ENCODE assay signal across 8 cellular contexts in genomic region chr14:100303179-100303578, GRCh38. TPM values are rescaled to one million over a fixed set of nuclear protein-coding genes. Genes with fewer than 3 reads are reported as not detected.
A peak's percentile ranks its signal among the peaks of the same experiment; 100 is the strongest.
DNase-seq lines count a peak whose midpoint lies in the region; ATAC-seq and TF ChIP-seq lines count a peak whose summit lies in the region.

No MANE protein-coding gene starts in this region.

- no peaks in the 10 kb centered on the region for H3K9me3 ChIP-seq in CD4-positive, alpha-beta T cell (ENCODE audit: control insufficient read depth, low read length)
- H3K9me3 ChIP-seq in breast epithelium: no peaks in the 10 kb centered on the region
- H3K9me3 ChIP-seq in naive thymus-derived CD4-positive, alpha-beta T cell (ENCODE audit: control insufficient read depth in 2 of 3, low read length in 3 of 3): no peaks in the 10 kb centered on the region

- peak; percentile 48 for TF ChIP-seq CTCF in CD4-positive, alpha-beta T cell (IDR thresholded peaks at IDR 0.05)
- TF ChIP-seq CTCF in HFFc6 (IDR thresholded peaks at IDR 0.05): peak; percentile 81
- peak in 2 of 3 donors; percentile 24 to 33 for TF ChIP-seq CTCF in breast epithelium (IDR thresholded peaks at IDR 0.05)
- peak; percentile 54 for TF ChIP-seq CTCF in nephron progenitor cell (IDR thresholded peaks at IDR 0.05)

- no peak overlapping the region for H3K4me3 Mint-ChIP-seq in CD4-positive, alpha-beta T cell
- no peak overlapping the region for H3K4me3 Mint-ChIP-seq in HFFc6
- no peak overlapping the region for H3K4me3 Mint-ChIP-seq in nephron progenitor cell
- H3K4me3 Mint-ChIP-seq in naive thymus-derived CD4-positive, alpha-beta T cell: no peak overlapping the region
- H3K4me3 Mint-ChIP-seq in T-helper 2 cell treated with Interferon-gamma antibody and Interleukin-4, amounts not matched to agents 5 μg/mL and 100 μg/mL, for 36 hours: no peak overlapping the region

- POLR2A ChIA-PET in CD4-positive, alpha-beta T cell (lab: Charles Lee): no interaction called here
- POLR2A ChIA-PET in naive thymus-derived CD4-positive, alpha-beta T cell (lab: Charles Lee): no interaction called here

- CTCF ChIA-PET in CD4-positive, alpha-beta T cell (lab: Charles Lee): interaction anchor here (0.8 to 1.7 kb wide), 3 partner anchors 14 to 27 kb away, joined by 3 to 5 read pairs (median 3); no protein-coding TSS in a partner anchor
- CTCF ChIA-PET in naive thymus-derived CD4-positive, alpha-beta T cell (lab: Charles Lee): interaction anchor here (0.7 kb wide), 1 partner anchor 9 kb away, joined by 4 read pairs; no protein-coding TSS in a partner anchor

- H3K4me1 ChIP-seq in breast epithelium: peaks cover 0 to 23% of the 10 kb centered on the region in 2 donors
- peaks cover 4 to 7% of the 10 kb centered on the region in 2 donors for H3K4me1 ChIP-seq in naive thymus-derived CD4-positive, alpha-beta T cell (ENCODE audit: control insufficient read depth in 2 of 2, insufficient read depth in 2 of 2, low read length in 2 of 2)

- H3K4me3 ChIP-seq in breast epithelium: peak overlapping the region in 1 of 3 donors; percentile 6
- H3K4me3 ChIP-seq in naive thymus-derived CD4-positive, alpha-beta T cell (ENCODE audit: low read length): no peak overlapping the region

- no peak overlapping the region for H3K27ac ChIP-seq in CD4-positive, alpha-beta T cell (ENCODE audit: low read depth, low read length)
- H3K27ac ChIP-seq in breast epithelium: peak overlapping the region; percentile 62 to 90
- H3K27ac ChIP-seq in naive thymus-derived CD4-positive, alpha-beta T cell (ENCODE audit: low read depth, low read length): no peak overlapping the region

- no peak for ATAC-seq in CD4-positive, alpha-beta T cell (ENCODE audit: poor library complexity)
- ATAC-seq in naive thymus-derived CD4-positive, alpha-beta T cell: no peak

- peaks cover 9% of the 10 kb centered on the region for H3K4me1 Mint-ChIP-seq in CD4-positive, alpha-beta T cell (ENCODE audit: low read depth)
- H3K4me1 Mint-ChIP-seq in HFFc6 (ENCODE audit: low read depth) (peaks cover 19% of the 10 kb centered on the region), nephron progenitor cell (peaks cover 49% of the 10 kb centered on the region)
- H3K4me1 Mint-ChIP-seq in naive thymus-derived CD4-positive, alpha-beta T cell: peaks cover 0 to 22% (median 10%) of the 10 kb centered on the region in 7 donors
- H3K4me1 Mint-ChIP-seq in T-helper 2 cell treated with Interferon-gamma antibody and Interleukin-4, amounts not matched to agents 5 μg/mL and 100 μg/mL, for 36 hours (ENCODE audit: low read depth): peaks cover 22% of the 10 kb centered on the region

- peaks cover 6% of the 10 kb centered on the region for H3K27me3 ChIP-seq in CD4-positive, alpha-beta T cell (ENCODE audit: control insufficient read depth, insufficient read depth, low read length)
- H3K27me3 ChIP-seq in breast epithelium: no peaks in the 10 kb centered on the region
- H3K27me3 ChIP-seq in naive thymus-derived CD4-positive, alpha-beta T cell (ENCODE audit: control insufficient read depth in 2 of 2, insufficient read depth in 2 of 2, low read length in 2 of 2): no peaks in the 10 kb centered on the region

- no peaks in the 10 kb centered on the region for H3K36me3 ChIP-seq in breast epithelium
- H3K36me3 ChIP-seq in naive thymus-derived CD4-positive, alpha-beta T cell (ENCODE audit: control insufficient read depth in 2 of 3, insufficient read depth in 3 of 3, low read length in 3 of 3): no peaks in the 10 kb centered on the region

- DNase-seq in CD4-positive, alpha-beta T cell: no peak
- DNase-seq in HFFc6 (no peak), breast epithelium (ENCODE audit: low spot score in 2 of 2) (no peak), nephron progenitor cell (no peak), pons (ENCODE audit: low spot score) (no peak)
- DNase-seq in naive thymus-derived CD4-positive, alpha-beta T cell: no peak
- DNase-seq in T-helper 2 cell treated with Interferon-gamma antibody and Interleukin-4, amounts not matched to agents 5 μg/mL and 100 μg/mL, for 36 hours (ENCODE audit: low spot score): no peak
- DNase-seq in effector CD4-positive, alpha-beta T cell: no peak

- H3K36me3 Mint-ChIP-seq in CD4-positive, alpha-beta T cell (ENCODE audit: low read depth): no peaks in the 10 kb centered on the region
- no peaks in the 10 kb centered on the region for H3K36me3 Mint-ChIP-seq in HFFc6 (ENCODE audit: low read depth)
- peaks cover 24% of the 10 kb centered on the region for H3K36me3 Mint-ChIP-seq in nephron progenitor cell (ENCODE audit: low read depth)
- H3K36me3 Mint-ChIP-seq in naive thymus-derived CD4-positive, alpha-beta T cell: no peaks in the 10 kb centered on the region
- H3K36me3 Mint-ChIP-seq in T-helper 2 cell treated with Interferon-gamma antibody and Interleukin-4, amounts not matched to agents 5 μg/mL and 100 μg/mL, for 36 hours (ENCODE audit: low read depth): no peaks in the 10 kb centered on the region

- peaks cover 10% of the 10 kb centered on the region for H3K27me3 Mint-ChIP-seq in CD4-positive, alpha-beta T cell
- H3K27me3 Mint-ChIP-seq in HFFc6 (ENCODE audit: insufficient read depth) (peaks cover 7% of the 10 kb centered on the region), nephron progenitor cell (ENCODE audit: low read depth, poor library complexity) (peaks cover 3% of the 10 kb centered on the region)
- peaks cover 0 to 27% (median 0%) of the 10 kb centered on the region in 5 donors for H3K27me3 Mint-ChIP-seq in naive thymus-derived CD4-positive, alpha-beta T cell
- H3K27me3 Mint-ChIP-seq in T-helper 2 cell treated with Interferon-gamma antibody and Interleukin-4, amounts not matched to agents 5 μg/mL and 100 μg/mL, for 36 hours (ENCODE audit: low read depth): peaks cover 16% of the 10 kb centered on the region

- H3K27ac Mint-ChIP-seq in CD4-positive, alpha-beta T cell: no peak overlapping the region
- H3K27ac Mint-ChIP-seq in HFFc6 (peak overlapping the region; percentile 27; the same call in 1 of the 2 replicates), nephron progenitor cell (no peak overlapping the region)
- no peak overlapping the region for H3K27ac Mint-ChIP-seq in naive thymus-derived CD4-positive, alpha-beta T cell
- H3K27ac Mint-ChIP-seq in T-helper 2 cell treated with Interferon-gamma antibody and Interleukin-4, amounts not matched to agents 5 μg/mL and 100 μg/mL, for 36 hours: no peak overlapping the region

- intact Hi-C loops in CD4-positive, alpha-beta T cell (cut with DNase I, micrococcal nuclease): no loop called here
- intact Hi-C loops in breast epithelium (cut with DNase I; ENCODE audit: low total_unique reads): loop anchor here (10.0 kb wide), 1 partner anchor 72 kb away; the partner anchor contains the start of gene WDR25
- intact Hi-C loops in naive thymus-derived CD4-positive, alpha-beta T cell (cut with micrococcal nuclease): loop anchor here (10.0 kb wide), 3 partner anchors 242 to 818 kb away; partner anchors contain the start of genes CCNK (in 1 of the 2) and SETD3 (in 1 of the 2)

- H3K9me3 Mint-ChIP-seq in CD4-positive, alpha-beta T cell: no peaks in the 10 kb centered on the region
- H3K9me3 Mint-ChIP-seq in HFFc6: no peaks in the 10 kb centered on the region
- no peaks in the 10 kb centered on the region for H3K9me3 Mint-ChIP-seq in nephron progenitor cell
- H3K9me3 Mint-ChIP-seq in naive thymus-derived CD4-positive, alpha-beta T cell: no peaks in the 10 kb centered on the region
- no peaks in the 10 kb centered on the region for H3K9me3 Mint-ChIP-seq in T-helper 2 cell treated with Interferon-gamma antibody and Interleukin-4, amounts not matched to agents 5 μg/mL and 100 μg/mL, for 36 hours

- TF ChIP-seq POLR2A in breast epithelium (IDR thresholded peaks at IDR 0.05): no peak

RNA-seq across cellular contexts. Expression of gene SLC25A29, which starts 3.1 kb away (rescaled TPM):
- total RNA-seq in CD4-positive, alpha-beta T cell: 1 to 10 TPM; 2.5 TPM
- 1 to 10 TPM; 6.5 to 8.6 (median 7.7) TPM for total RNA-seq in HFFc6 (2021; fragmentation: NEBNext Ultra II Directional; extraction: Animal tissue kit (Norgen Biotek cat#: 25700))
- total RNA-seq in breast epithelium: 100 to 1,000 TPM in 2 of 3 donors, 10 to 100 TPM in 1; 40.2 to 119 (median 110) TPM
- 10 to 100 TPM in 3 of 5 experiments, 1 to 10 TPM in 2; 5.9 to 25.6 (median 10.4) TPM for total RNA-seq in naive thymus-derived CD4-positive, alpha-beta T cell
- polyA plus RNA-seq in naive thymus-derived CD4-positive, alpha-beta T cell: 1 to 10 TPM in 1 of 2 donors, under 1 TPM in 1; 0.38 to 5.3 TPM

RNA-seq across cellular contexts. Expression of gene SLC25A47, which starts 20.0 kb away (rescaled TPM):
- not detected for total RNA-seq in CD4-positive, alpha-beta T cell
- not detected for total RNA-seq in HFFc6 (2021; fragmentation: NEBNext Ultra II Directional; extraction: Animal tissue kit (Norgen Biotek cat#: 25700))
- total RNA-seq in breast epithelium: under 1 TPM in 1 of 3 donors, not detected in 2; 0.16 TPM
- total RNA-seq in naive thymus-derived CD4-positive, alpha-beta T cell: not detected
- polyA plus RNA-seq in naive thymus-derived CD4-positive, alpha-beta T cell: not detected

Comparison
In these comparisons a context has a peak if more than half of its experiments do, and no peak if none do; other contexts are left out.
1. H3K27ac ChIP-seq: peak in breast epithelium (2 of 2); none in CD4-positive, alpha-beta T cell (single experiment) and naive thymus-derived CD4-positive, alpha-beta T cell (single experiment).
2. CTCF ChIP-seq: peak in every context shown above with its lines; median percentile 81 in HFFc6; 54 in nephron progenitor cell; 48 in CD4-positive, alpha-beta T cell; 28 in breast epithelium.
3. intact Hi-C loops: an anchor here in breast epithelium (10.0 kb wide) and naive thymus-derived CD4-positive, alpha-beta T cell (10.0 kb wide); none called in CD4-positive, alpha-beta T cell.